In genomic region chr3:69282191-69282590, GRCh38 we compare ENCODE assay signal across 10 cellular contexts.
DNase-seq lines count a peak whose midpoint lies in the region; ATAC-seq, FAIRE-seq and TF ChIP-seq lines count a peak whose summit lies in the region.
"Had no signal": no experiment of that assay in that cellular context is flagged by ENCODE, and none has a peak within 500 bp of the region (broad histone marks: within the 10 kb centered on the region; RNA-seq: fewer than 3 reads in every experiment).

No MANE protein-coding gene starts in this region.

- H3K27me3 ChIP-seq in endothelial cell of umbilical vein (ENCODE audit: control insufficient read depth in 2 of 2, insufficient read depth in 2 of 2, low read length in 2 of 2), result no peaks in the 10 kb centered on the region
- H3K27me3 ChIP-seq: tibial nerve had no signal

- H3K4me1 Mint-ChIP-seq in activated CD8-positive, alpha-beta T cell treated with anti-CD3 and anti-CD28 coated beads for 36 hours (ENCODE audit: low read depth), result peaks cover 28% of the 10 kb centered on the region

- no TSS peak for BruUV-seq in endothelial cell of umbilical vein (replicated peaks; lab: Mats Ljungman, UMichigan)

- CTCF ChIA-PET in activated CD8-positive, alpha-beta T cell treated with anti-CD3 and anti-CD28 coated beads for 36 hours (lab: Charles Lee), result interaction anchor here (0.6 to 3.4 kb wide), 15 partner anchors 9 to 128 kb away, joined by 3 to 35 read pairs (median 4); no protein-coding TSS in a partner anchor
- CTCF ChIA-PET in endothelial cell of umbilical vein (lab: Charles Lee), result interaction anchor here (0.9 to 1.5 kb wide), 8 partner anchors 9 to 121 kb away, joined by 3 to 5 read pairs (median 4); no protein-coding TSS in a partner anchor

- no peak overlapping the region for H3K4me3 ChIP-seq in endothelial cell of umbilical vein (replicated peaks in 1 of 3; ENCODE audit: insufficient read depth in 1 of 3, low read depth in 1 of 3, low read length in 3 of 3)
- H3K4me3 ChIP-seq: tibial nerve had no signal

- peak overlapping the region; percentile 75 for H3K27ac Mint-ChIP-seq in activated CD8-positive, alpha-beta T cell treated with anti-CD3 and anti-CD28 coated beads for 36 hours

- no peak overlapping the region for H3K27ac ChIP-seq in endothelial cell of umbilical vein (ENCODE audit: insufficient read depth, low read depth, low read length)
- H3K27ac ChIP-seq: tibial nerve had no signal

- H3K79me2 ChIP-seq in endothelial cell of umbilical vein (ENCODE audit: control insufficient read depth, insufficient read depth, low read length), result no peaks in the 10 kb centered on the region

- no peaks in the 10 kb centered on the region for H3K27me3 Mint-ChIP-seq in activated CD8-positive, alpha-beta T cell treated with anti-CD3 and anti-CD28 coated beads for 36 hours

- POLR2A ChIA-PET in activated CD8-positive, alpha-beta T cell treated with anti-CD3 and anti-CD28 coated beads for 36 hours (lab: Charles Lee), result interaction anchor here (0.7 to 1.5 kb wide), 6 partner anchors 71 to 187 kb away, joined by 3 to 5 read pairs (median 3); no protein-coding TSS in a partner anchor
- POLR2A ChIA-PET in endothelial cell of umbilical vein (lab: Charles Lee), result no interaction called here

- H3K9me1 ChIP-seq in endothelial cell of umbilical vein (replicated peaks; ENCODE audit: control insufficient read depth, extremely low read depth, insufficient read depth, low read length), result no peaks in the 10 kb centered on the region

- H3K36me3 ChIP-seq in endothelial cell of umbilical vein (ENCODE audit: control insufficient read depth in 2 of 2, extremely low read depth in 1 of 2, insufficient read depth in 2 of 2, low read length in 2 of 2), result peaks cover 0 to 10% of the 10 kb centered on the region in 2 experiments

- no peaks in the 10 kb centered on the region for H3K9me3 ChIP-seq in endothelial cell of umbilical vein (replicated peaks; ENCODE audit: control insufficient read depth, insufficient read depth, low read length)
- H3K9me3 ChIP-seq: tibial nerve had no signal

- no peaks in the 10 kb centered on the region for H3K9me3 Mint-ChIP-seq in activated CD8-positive, alpha-beta T cell treated with anti-CD3 and anti-CD28 coated beads for 36 hours

- H2AFZ ChIP-seq in endothelial cell of umbilical vein (ENCODE audit: low read depth, low read length), result no peak overlapping the region

- dilution Hi-C loops in endothelial cell of umbilical vein (cut with MboI; ENCODE audit: extremely low pct_ligation_motif_present, low sequenced_read_pairs), result no loop called here

- H3K4me3 Mint-ChIP-seq in activated CD8-positive, alpha-beta T cell treated with anti-CD3 and anti-CD28 coated beads for 36 hours, result no peak overlapping the region

- no peaks in the 10 kb centered on the region for H4K20me1 ChIP-seq in endothelial cell of umbilical vein (replicated peaks; ENCODE audit: control insufficient read depth, extremely low read depth, insufficient read depth, low read length)

- TF ChIP-seq POLR2A in endothelial cell of umbilical vein (IDR thresholded peaks at IDR 0.05; ENCODE audit: low read depth, low read length), result no peak

- H3K9ac ChIP-seq in endothelial cell of umbilical vein (replicated peaks; ENCODE audit: extremely low read depth, insufficient read depth, low read length), result no peak overlapping the region

- ATAC-seq in activated CD8-positive, alpha-beta T cell treated with anti-CD3 and anti-CD28 coated beads for 36 hours, result peak; percentile 100
- ATAC-seq in GM19467 (IDR thresholded peaks at IDR 0.05; ENCODE audit: unreplicated experiment) (no peak), GM18502 (IDR thresholded peaks at IDR 0.05; ENCODE audit: poor library complexity, unreplicated experiment) (no peak)

- DNase-seq in GM18507 (ENCODE audit: extremely low spot score, insufficient read length, low read depth) (no peak), endothelial cell of umbilical vein (ENCODE audit: low read depth, low spot score) (peak; percentile 34), T-helper 9 cell (no peak), ecto neural progenitor cell (ENCODE audit: low spot score) (no peak)
- DNase-seq in activated CD8-positive, alpha-beta T cell treated with anti-CD3 and anti-CD28 coated beads for 36 hours, result peak; percentile 92
- DNase-seq in stimulated activated CD4-positive, alpha-beta T cell treated with anti-CD3 and anti-CD28 coated beads, Interleukin-4, amount 100 ng/mL, for 4 hours, result peak; percentile 61 to 80
- DNase-seq: NCI-H446 treated with DMSO at 0.1 percent for 48 hours had no signal

- H3K4me2 ChIP-seq in endothelial cell of umbilical vein (ENCODE audit: insufficient read depth, low read length), result no peak overlapping the region

- peak; percentile 81 for FAIRE-seq in GM18507 (lab: Jason Lieb, UNC)
- FAIRE-seq in endothelial cell of umbilical vein (lab: Jason Lieb, UNC), result no peak

- TF ChIP-seq CTCF in activated CD8-positive, alpha-beta T cell treated with anti-CD3 and anti-CD28 coated beads for 36 hours (IDR thresholded peaks at IDR 0.05), result no peak
- no peak for TF ChIP-seq CTCF in endothelial cell of umbilical vein (IDR thresholded peaks at IDR 0.05; ENCODE audit: extremely low read depth in 1 of 2, insufficient read depth in 1 of 2, low read depth in 1 of 2, low read length in 2 of 2)

- no peaks in the 10 kb centered on the region for H3K4me1 ChIP-seq in endothelial cell of umbilical vein (ENCODE audit: control insufficient read depth, extremely low read depth, insufficient read depth, low read length)
- H3K4me1 ChIP-seq: tibial nerve had no signal

- no peaks in the 10 kb centered on the region for H3K36me3 Mint-ChIP-seq in activated CD8-positive, alpha-beta T cell treated with anti-CD3 and anti-CD28 coated beads for 36 hours (ENCODE audit: low read depth)

- intact Hi-C loops in activated CD8-positive, alpha-beta T cell treated with anti-CD3 and anti-CD28 coated beads for 36 hours (cut with micrococcal nuclease), result loop anchor here (2.0 kb wide), 1 partner anchor 83 kb away; no protein-coding TSS in a partner anchor
- intact Hi-C loops in endothelial cell of umbilical vein (cut with micrococcal nuclease), result no loop called here

TF ChIP-seq in endothelial cell of umbilical vein, 7 proteins besides CTCF, POLR2A, EP300 and RAD21:
- TF ChIP-seq MYC (IDR thresholded peaks at IDR 0.05; ENCODE audit: low read depth, low read length), result no peak
- no peak for TF ChIP-seq EZH2 (IDR thresholded peaks at IDR 0.05; ENCODE audit: borderline replicate concordance, low read depth, low read length, severe bottlenecking)
- TF ChIP-seq POLR2AphosphoS5 (IDR thresholded peaks at IDR 0.05; ENCODE audit: insufficient read depth, low read depth, low read length), result no peak
- TF ChIP-seq JUN (IDR thresholded peaks at IDR 0.05; ENCODE audit: borderline replicate concordance, insufficient read depth, insufficient read length, low read depth), result no peak
- no peak for TF ChIP-seq GATA2 (IDR thresholded peaks at IDR 0.05; ENCODE audit: insufficient read depth, insufficient read length, low read depth, low read length)
- TF ChIP-seq FOS (IDR thresholded peaks at IDR 0.05; ENCODE audit: borderline replicate concordance, insufficient read depth, low read length), result no peak
- no peak for TF ChIP-seq MAX (IDR thresholded peaks at IDR 0.05; ENCODE audit: insufficient read depth, insufficient read length)

Comparison
In these comparisons a context has a peak if more than half of its experiments do, and no peak if none do; other contexts are left out.
1. DNase-seq: peak in activated CD8-positive, alpha-beta T cell treated with anti-CD3 and anti-CD28 coated beads for 36 hours (single experiment), endothelial cell of umbilical vein (single experiment) and stimulated activated CD4-positive, alpha-beta T cell treated with anti-CD3 and anti-CD28 coated beads, Interleukin-4, amount 100 ng/mL, for 4 hours (2 of 2); none in GM18507 (single experiment), T-helper 9 cell (single experiment) and ecto neural progenitor cell (single experiment).